ENCODE assay signal across 11 cellular contexts in the genomic region with DNA sequence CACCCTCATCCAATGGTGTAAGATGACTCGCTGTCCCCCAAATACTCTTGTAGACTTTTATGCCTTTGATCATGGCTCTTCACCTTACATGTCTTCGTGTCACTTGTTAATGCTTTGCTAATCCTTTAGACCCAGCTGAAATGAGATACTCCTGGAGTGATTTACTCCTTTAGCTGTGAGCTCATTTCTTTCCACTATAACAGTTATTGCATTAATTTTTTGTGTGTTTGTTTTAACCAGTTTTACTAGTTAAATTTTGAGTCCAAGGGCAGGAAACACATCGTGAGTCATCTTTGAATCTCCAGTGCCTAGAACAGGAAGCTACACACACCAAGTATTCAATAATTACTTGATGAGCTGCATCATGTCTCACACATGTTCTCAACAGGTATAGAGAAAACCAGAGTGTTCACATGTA. TPM values are rescaled to one million over a fixed set of nuclear protein-coding genes. Genes with fewer than 3 reads are reported as not detected.
A peak's percentile ranks its signal among the peaks of the same experiment; 100 is the strongest.
DNase-seq lines count a peak whose midpoint lies in the region; ATAC-seq and TF ChIP-seq lines count a peak whose summit lies in the region.
"Had no signal": no experiment of that assay in that cellular context is flagged by ENCODE, and none has a peak within 500 bp of the region (broad histone marks: within the 10 kb centered on the region; RNA-seq: fewer than 3 reads in every experiment).

No MANE protein-coding gene starts in this region.

- H3K27ac Mint-ChIP-seq in endodermal cell: no peak overlapping the region

- H3K4me3 Mint-ChIP-seq in activated T-cell treated with anti-CD3 and anti-CD28 coated beads, Interleukin-2, amount 50 U/mL, for 4 hours: peak overlapping the region; percentile 57
- H3K4me3 Mint-ChIP-seq in endodermal cell: no peak overlapping the region

- peak overlapping the region; percentile 1 to 58 (median 33) for H3K27ac ChIP-seq in Peyer's patch
- peak overlapping the region; percentile 59 to 81 for H3K27ac ChIP-seq in esophagus (ENCODE audit: low read depth in 2 of 2, low read length in 1 of 2)
- peak overlapping the region; percentile 90 for H3K27ac ChIP-seq in thymus (ENCODE audit: low read depth)
- H3K27ac ChIP-seq in endodermal cell (ENCODE audit: low read depth, low read length): no peak overlapping the region

- TF ChIP-seq POLR2A in Peyer's patch (IDR thresholded peaks at IDR 0.05): no peak

- H3K27me3 ChIP-seq in Peyer's patch (no peaks in the 10 kb centered on the region), esophagus (ENCODE audit: control insufficient read depth in 1 of 2, insufficient read depth in 2 of 2, low read length in 2 of 2) (no peaks in the 10 kb centered on the region), thymus (ENCODE audit: control insufficient read depth, insufficient read depth) (no peaks in the 10 kb centered on the region), endodermal cell (ENCODE audit: control insufficient read depth, insufficient read depth, low read length, poor library complexity, severe bottlenecking) (no peaks in the 10 kb centered on the region)

- no peaks in the 10 kb centered on the region for H3K36me3 ChIP-seq in Peyer's patch
- no peaks in the 10 kb centered on the region for H3K36me3 ChIP-seq in esophagus (ENCODE audit: control insufficient read depth in 2 of 2, insufficient read depth in 2 of 2, low read length in 1 of 2)
- peaks cover 4% of the 10 kb centered on the region for H3K36me3 ChIP-seq in thymus (ENCODE audit: control insufficient read depth, insufficient read depth)
- H3K36me3 ChIP-seq in endodermal cell (ENCODE audit: control insufficient read depth, insufficient read depth, low read length): no peaks in the 10 kb centered on the region

- H3K4me3 ChIP-seq in Peyer's patch (no peak overlapping the region), esophagus (ENCODE audit: low read depth in 1 of 2, low read length in 2 of 2) (no peak overlapping the region), thymus (ENCODE audit: low read length) (no peak overlapping the region), endodermal cell (ENCODE audit: low read length) (no peak overlapping the region)

- H3K4me1 ChIP-seq in Peyer's patch: peaks cover 0 to 18% (median 7%) of the 10 kb centered on the region in 4 donors
- no peaks in the 10 kb centered on the region for H3K4me1 ChIP-seq in esophagus (ENCODE audit: control insufficient read depth in 2 of 2, insufficient read depth in 2 of 2, low read length in 1 of 2)
- peaks cover 46% of the 10 kb centered on the region for H3K4me1 ChIP-seq in thymus (ENCODE audit: control insufficient read depth, insufficient read depth, low read length)
- no peaks in the 10 kb centered on the region for H3K4me1 ChIP-seq in endodermal cell (ENCODE audit: control insufficient read depth, insufficient read depth, low read length)

- no peaks in the 10 kb centered on the region for H3K9me3 Mint-ChIP-seq in activated T-cell treated with anti-CD3 and anti-CD28 coated beads, Interleukin-2, amount 50 U/mL, for 4 hours
- no peaks in the 10 kb centered on the region for H3K9me3 Mint-ChIP-seq in endodermal cell

- TF ChIP-seq CTCF in Peyer's patch (IDR thresholded peaks at IDR 0.05) (no peak), endodermal cell (conservative IDR thresholded peaks at IDR 0.05) (no peak)

- peak; percentile 94 to 97 for ATAC-seq in activated T-cell treated with anti-CD3 and anti-CD28 coated beads, Interleukin-2, amount 50 U/mL, for 4 hours

- no peaks in the 10 kb centered on the region for H3K36me3 Mint-ChIP-seq in activated T-cell treated with anti-CD3 and anti-CD28 coated beads, Interleukin-2, amount 50 U/mL, for 4 hours (ENCODE audit: insufficient read depth)
- H3K36me3 Mint-ChIP-seq in endodermal cell (ENCODE audit: low read depth): peaks cover 6% of the 10 kb centered on the region

- H3K9me3 ChIP-seq in Peyer's patch: no peaks in the 10 kb centered on the region
- no peaks in the 10 kb centered on the region for H3K9me3 ChIP-seq in esophagus (ENCODE audit: control insufficient read depth in 2 of 2, insufficient read depth in 1 of 2, low read depth in 1 of 2, low read length in 1 of 2)
- no peaks in the 10 kb centered on the region for H3K9me3 ChIP-seq in thymus (ENCODE audit: control insufficient read depth)
- H3K9me3 ChIP-seq in endodermal cell (ENCODE audit: control insufficient read depth, low read length): no peaks in the 10 kb centered on the region

- DNase-seq in activated T-cell treated with anti-CD3 and anti-CD28 coated beads, Interleukin-2, amount 50 U/mL, for 4 hours: no peak
- DNase-seq in activated T-cell treated with anti-CD3 and anti-CD28 coated beads, Interleukin-2, amount 50 U/mL, for 1 hour: no peak
- DNase-seq in Peyer's patch (no peak), endodermal cell (no peak), glomerular visceral epithelial cell (ENCODE audit: extremely low spot score) (no peak), NCI-H2227 treated with DMSO at 0.1 percent for 48 hours (lab: John Stamatoyannopoulos, UW) (no peak)
- DNase-seq: COR-L47, GOT3, NCI-H524 had no signal

- WGBS in esophagus, 2 donors: 38 to 49% methylated on average over 3 of the region's 3 CpGs
- 7% methylated on average over 3 of the region's 3 CpGs for WGBS in thymus
- 93 to 100% methylated on average over 3 of the region's 3 CpGs for WGBS in endodermal cell (ENCODE audit: insufficient coverage in 1 of 2, insufficient read length in 1 of 2), 2 experiments

- H3K4me1 Mint-ChIP-seq in activated T-cell treated with anti-CD3 and anti-CD28 coated beads, Interleukin-2, amount 50 U/mL, for 4 hours (ENCODE audit: low read depth): peaks cover 53% of the 10 kb centered on the region
- peaks cover under 1% of the 10 kb centered on the region for H3K4me1 Mint-ChIP-seq in endodermal cell

- H3K27me3 Mint-ChIP-seq in activated T-cell treated with anti-CD3 and anti-CD28 coated beads, Interleukin-2, amount 50 U/mL, for 4 hours (ENCODE audit: low read depth): no peaks in the 10 kb centered on the region
- no peaks in the 10 kb centered on the region for H3K27me3 Mint-ChIP-seq in endodermal cell (ENCODE audit: insufficient read depth)

- H3K9ac ChIP-seq in endodermal cell (ENCODE audit: extremely low read depth, low read length, poor library complexity, severe bottlenecking): no peak overlapping the region

RNA-seq across cellular contexts. Expression of gene CTCF, which starts 6.5 kb away (rescaled TPM):
- total RNA-seq in activated T-cell treated with anti-CD3 and anti-CD28 coated beads, Interleukin-2, amount 50 U/mL, for 4 hours: 10 to 100 TPM; 53.7 to 59.3 (median 54.0) TPM
- 10 to 100 TPM; 35.3 to 59.4 (median 42.7) TPM for total RNA-seq in Peyer's patch
- polyA plus RNA-seq in esophagus: 10 to 100 TPM; 16.9 to 21.3 TPM
- polyA plus RNA-seq in thymus: 44.5 TPM
- total RNA-seq in endodermal cell: 10 to 100 TPM; 61.3 to 74.6 TPM
- polyA plus RNA-seq in endodermal cell (2013, experiment 1 of 2): 62.2 TPM
- 62.9 TPM for polyA plus RNA-seq in endodermal cell (2013, experiment 2 of 2)

RNA-seq across cellular contexts. Expression of gene RIPOR1, which starts 27.2 kb away (rescaled TPM):
- 10 to 100 TPM; 17.9 to 26.2 (median 18.0) TPM for total RNA-seq in activated T-cell treated with anti-CD3 and anti-CD28 coated beads, Interleukin-2, amount 50 U/mL, for 4 hours
- 10 to 100 TPM; 10.5 to 70.1 (median 42.5) TPM for total RNA-seq in Peyer's patch
- 10 to 100 TPM; 12.7 to 14.9 TPM for polyA plus RNA-seq in esophagus
- 25.4 TPM for polyA plus RNA-seq in thymus
- total RNA-seq in endodermal cell: 10 to 100 TPM; 39.9 to 54.1 TPM
- 29.8 TPM for polyA plus RNA-seq in endodermal cell (2013, experiment 1 of 2)
- 29.6 TPM for polyA plus RNA-seq in endodermal cell (2013, experiment 2 of 2)
